ENCODE assay signal across 8 cellular contexts in genomic region chr3:143000525-143000924, GRCh38. TPM values are rescaled to one million over a fixed set of nuclear protein-coding genes. Genes with fewer than 3 reads are reported as not detected.
DNase-seq lines count a peak whose midpoint lies in the region; ATAC-seq, FAIRE-seq and TF ChIP-seq lines count a peak whose summit lies in the region.

No MANE protein-coding gene starts in this region.

- no peak for DNase-seq in BJ (ENCODE audit: low read depth)
- DNase-seq in brain microvascular endothelial cell: peak; percentile 31
- peak; percentile 25 for DNase-seq in HepG2 (ENCODE audit: low spot score)
- peak; percentile 20 for DNase-seq in transverse colon
- DNase-seq in DMS114 treated with DMSO at 0.1 percent for 48 hours (lab: John Stamatoyannopoulos, UW; ENCODE audit: unreplicated experiment): no peak

- in situ Hi-C loops in brain microvascular endothelial cell (cut with HindIII; ENCODE audit: low pct_ligation_motif_present, low sequenced_read_pairs) (loop anchor here (25.0 kb wide), 1 partner anchor 413 kb away; the partner anchor contains the start of genes ATR and PLS1), HepG2 (cut with HindIII; ENCODE audit: extremely low pct_ligation_motif_present, low pct_unique_long_range_greater_than_20kb) (no loop called here), transverse colon (cut with MboI; ENCODE audit: low pct_ligation_motif_present in 1 of 4, low pct_unique_long_range_greater_than_20kb in 1 of 4, low sequenced_read_pairs in 3 of 4) (no loop called here)

- TF ChIP-seq CTCF in BJ (IDR thresholded peaks at IDR 0.05; ENCODE audit: insufficient read depth, low read depth, low read length) (no peak), KMS-11 (conservative IDR thresholded peaks at IDR 0.05; ENCODE audit: low read depth, low read length) (no peak), brain microvascular endothelial cell (IDR thresholded peaks at IDR 0.05; ENCODE audit: low read depth, low read length, missing control alignments) (no peak), HepG2 (CRISPR knock-in tag; IDR thresholded peaks at IDR 0.05) (no peak), transverse colon (IDR thresholded peaks at IDR 0.05) (no peak)

- H4K20me1 ChIP-seq in KMS-11 (ENCODE audit: insufficient read depth): peaks cover 10% of the 10 kb centered on the region; the same call in 1 of the 2 replicates
- peaks cover 29% of the 10 kb centered on the region for H4K20me1 ChIP-seq in HepG2 (ENCODE audit: insufficient read depth, low read length)

- H3K36me3 ChIP-seq in BJ (ENCODE audit: control insufficient read depth, insufficient read depth, low read length): no peaks in the 10 kb centered on the region
- no peaks in the 10 kb centered on the region for H3K36me3 ChIP-seq in KMS-11 (ENCODE audit: insufficient read depth)
- no peaks in the 10 kb centered on the region for H3K36me3 ChIP-seq in brain microvascular endothelial cell (replicated peaks)
- no peaks in the 10 kb centered on the region for H3K36me3 ChIP-seq in HepG2 (replicated peaks in 1 of 2; ENCODE audit: control insufficient read depth in 1 of 2, insufficient read depth in 2 of 2, low read length in 2 of 2)
- H3K36me3 ChIP-seq in transverse colon: no peaks in the 10 kb centered on the region

- CTCF ChIA-PET in BJ (lab: Yijun Ruan, JAX): interaction anchor here (0.7 to 1.7 kb wide), 5 partner anchors 13 to 421 kb away, joined by 3 to 8 read pairs (median 5); no protein-coding TSS in a partner anchor
- CTCF ChIA-PET in HepG2 (lab: Yijun Ruan, JAX; ENCODE audit: low intra/inter-chr PET ratio, low total read pairs): no interaction called here

- intact Hi-C loops in HepG2 (cut with micrococcal nuclease; ENCODE audit: unreplicated experiment) (loop anchor here (2.0 to 5.0 kb wide), 2 partner anchors 278 to 414 kb away; partner anchors contain the start of gene TRPC1), transverse colon (cut with DNase I; ENCODE audit: low total_unique reads) (loop anchor here (10.0 kb wide), 1 partner anchor 426 kb away; the partner anchor contains the start of gene ATR)

- H3K79me2 ChIP-seq in KMS-11 (ENCODE audit: insufficient read depth, low read depth) (peaks cover 41% of the 10 kb centered on the region), HepG2 (ENCODE audit: insufficient read depth, low read length) (peaks cover 50% of the 10 kb centered on the region)

- H3K27me3 ChIP-seq in BJ (ENCODE audit: control insufficient read depth, insufficient read depth, low read length): no peaks in the 10 kb centered on the region
- no peaks in the 10 kb centered on the region for H3K27me3 ChIP-seq in KMS-11 (ENCODE audit: insufficient read depth, low read depth)
- no peaks in the 10 kb centered on the region for H3K27me3 ChIP-seq in brain microvascular endothelial cell (replicated peaks)
- H3K27me3 ChIP-seq in HepG2 (ENCODE audit: control insufficient read depth in 1 of 2, insufficient read depth in 2 of 2, low read length in 2 of 2): no peaks in the 10 kb centered on the region; a peak in 1 of 5 replicates
- no peaks in the 10 kb centered on the region for H3K27me3 ChIP-seq in transverse colon

- TF ChIP-seq POLR2A in HepG2 (IDR thresholded peaks at IDR 0.05; ENCODE audit: insufficient read depth in 1 of 2, low read depth in 2 of 2, low read length in 2 of 2): no peak
- TF ChIP-seq POLR2A in transverse colon (IDR thresholded peaks at IDR 0.05): no peak

- POLR2A ChIA-PET in BJ (lab: Charles Lee): interaction anchor here (0.6 kb wide), 2 partner anchors 422 to 1597 kb away, joined by 4 to 16 read pairs; partner anchors contain the start of gene ATR
- POLR2A ChIA-PET in HepG2 (lab: Yijun Ruan, JAX): interaction anchor here (0.7 to 2.6 kb wide), 14 partner anchors 8 to 422 kb away, joined by 3 to 17 read pairs (median 4); partner anchors contain the start of gene ATR

- H3K4me3 ChIP-seq in BJ (ENCODE audit: low read depth, low read length) (peak overlapping the region; percentile 64), KMS-11 (IDR thresholded peaks at IDR 0.05; ENCODE audit: insufficient read depth, low read depth, low read length) (peak overlapping the region; percentile 86), brain microvascular endothelial cell (ENCODE audit: low read depth, low read length) (peak overlapping the region; percentile 98), HepG2 (replicated peaks in 1 of 3; ENCODE audit: insufficient read depth in 1 of 3, low read depth in 2 of 3, low read length in 3 of 3) (peak overlapping the region; percentile 87 to 92 (median 90)), transverse colon (peak overlapping the region; percentile 48 to 97 (median 84))

- no peak for FAIRE-seq in HepG2 (lab: Jason Lieb, UNC)

- TF ChIP-seq EP300 in HepG2 (IDR thresholded peaks at IDR 0.05; ENCODE audit: low read depth in 2 of 2, low read length in 2 of 2): no peak
- no peak for TF ChIP-seq EP300 in HepG2 (CRISPR knock-in tag; IDR thresholded peaks at IDR 0.05; ENCODE audit: borderline replicate concordance)
- TF ChIP-seq EP300 in transverse colon (IDR thresholded peaks at IDR 0.05; ENCODE audit: low read depth): no peak

- H3K9ac ChIP-seq in KMS-11 (peak overlapping the region; percentile 97), HepG2 (ENCODE audit: insufficient read depth, low read depth, low read length) (peak overlapping the region; percentile 94)

- no TSS peak for BruUV-seq in HepG2 (replicated peaks; lab: Mats Ljungman, UMichigan)

- H3K9me3 ChIP-seq in HepG2 (ENCODE audit: low read length): no peaks in the 10 kb centered on the region
- no peaks in the 10 kb centered on the region for H3K9me3 ChIP-seq in transverse colon

- peak overlapping the region; percentile 88 for H3K4me2 ChIP-seq in KMS-11
- H3K4me2 ChIP-seq in HepG2 (ENCODE audit: low read depth, low read length): peak overlapping the region; percentile 92

- peak overlapping the region; percentile 81 for H2AFZ ChIP-seq in KMS-11 (ENCODE audit: low read depth)
- peak overlapping the region; percentile 55 for H2AFZ ChIP-seq in HepG2 (ENCODE audit: low read length)

- peaks cover 32% of the 10 kb centered on the region for H3K4me1 ChIP-seq in KMS-11 (ENCODE audit: low read depth, poor library complexity, severe bottlenecking)
- H3K4me1 ChIP-seq in HepG2 (ENCODE audit: insufficient read depth, low read length): peaks cover 59% of the 10 kb centered on the region
- peaks cover 13 to 44% (median 24%) of the 10 kb centered on the region in 4 donors for H3K4me1 ChIP-seq in transverse colon

- WGBS in HepG2 (ENCODE audit: low lambda C conversion rate): under 1% methylated on average over 10 of the region's 10 CpGs
- WGBS in transverse colon (ENCODE audit: low coverage in 1 of 2), 2 donors: 8 to 16% methylated on average over 2 to 10 of the region's 10 CpGs

- H3K27ac ChIP-seq in KMS-11: peak overlapping the region; percentile 89
- H3K27ac ChIP-seq in brain microvascular endothelial cell: peak overlapping the region; percentile 95
- peak overlapping the region; percentile 89 for H3K27ac ChIP-seq in HepG2 (ENCODE audit: extremely low read length, insufficient read depth, low read length)
- H3K27ac ChIP-seq in transverse colon: peak overlapping the region; percentile 91 to 94 (median 92)

- peak; percentile 14 for ATAC-seq in HepG2
- no peak for ATAC-seq in GM19463 (IDR thresholded peaks at IDR 0.05; ENCODE audit: unreplicated experiment)
- ATAC-seq in GM21367 (IDR thresholded peaks at IDR 0.05; ENCODE audit: unreplicated experiment): no peak

- no peak for TF ChIP-seq RAD21 in HepG2 (CRISPR knock-in tag; IDR thresholded peaks at IDR 0.05)

RNA-seq across cellular contexts. Expression of gene U2SURP, which starts 0.8 kb away (rescaled TPM):
- polyA plus RNA-seq in BJ (2011; rRNA removed): 22.6 and 47.2 TPM in 2 replicates
- polyA minus RNA-seq in BJ (2011; rRNA and poly(A)+ RNA removed): 35.0 and 39.4 TPM in 2 replicates
- total RNA-seq in HepG2 (2016; rRNA removed; fragmentation: Illumina TruSeq; extraction: Trizol): 173 and 250 TPM in 2 replicates
- total RNA-seq in HepG2 (2016; cell fraction: cytosol; rRNA removed; fragmentation: Illumina TruSeq; extraction: Trizol; ENCODE audit: low read depth): 14.1 and 18.4 TPM in 2 replicates
- 173 and 234 TPM in 2 replicates for total RNA-seq in HepG2 (2016; cell fraction: insoluble cytoplasmic fraction; rRNA removed; fragmentation: Illumina TruSeq; extraction: Trizol)
- total RNA-seq in HepG2 (2016; cell fraction: membrane; rRNA removed; fragmentation: Illumina TruSeq; extraction: Trizol): 38.5 and 45.7 TPM in 2 replicates
- 249 and 251 TPM in 2 replicates for total RNA-seq in HepG2 (2016; cell fraction: nucleus; rRNA removed; fragmentation: Illumina TruSeq; extraction: Trizol)
- 41.3 and 55.9 TPM in 2 replicates for polyA plus RNA-seq in HepG2 (2011; rRNA removed)
- 8.6 and 12.8 TPM in 2 replicates for polyA plus RNA-seq in HepG2 (2011; cell fraction: cytosol; rRNA removed)
- 39.7 and 59.0 TPM in 2 replicates for polyA plus RNA-seq in HepG2 (2011; cell fraction: nucleus; rRNA removed)
- 63.0 and 109 TPM in 2 replicates for polyA plus RNA-seq in HepG2 (2012)
- polyA plus RNA-seq in HepG2 (2016; cell fraction: cytosol; fragmentation: Illumina TruSeq; extraction: Trizol; ENCODE audit: low read depth): 3.4 and 3.6 TPM in 2 replicates
- 156 and 157 TPM in 2 replicates for polyA plus RNA-seq in HepG2 (2016; cell fraction: insoluble cytoplasmic fraction; fragmentation: Illumina TruSeq; extraction: Trizol; ENCODE audit: low read depth)
- polyA plus RNA-seq in HepG2 (2016; cell fraction: membrane; fragmentation: Illumina TruSeq; extraction: Trizol; ENCODE audit: low read depth): 9.2 and 11.6 TPM in 2 replicates
- polyA plus RNA-seq in HepG2 (2016; cell fraction: nucleus; fragmentation: Illumina TruSeq; extraction: Trizol; ENCODE audit: insufficient read depth, low read depth): 227 and 232 TPM in 2 replicates
- polyA minus RNA-seq in HepG2 (2011; rRNA and poly(A)+ RNA removed; ENCODE audit: low replicate concordance): 58.3 and 119 TPM in 2 replicates
- 33.5 and 35.1 TPM in 2 replicates for polyA minus RNA-seq in HepG2 (2011; cell fraction: cytosol; rRNA and poly(A)+ RNA removed)
- 254 and 272 TPM in 2 replicates for polyA minus RNA-seq in HepG2 (2011; cell fraction: nucleus; rRNA and poly(A)+ RNA removed)
- total RNA-seq in transverse colon: 100 to 1,000 TPM in 1 of 4 donors, 10 to 100 TPM in 3; 36.7 to 180 (median 79.3) TPM

RNA-seq across cellular contexts. Expression of gene PAQR9, which starts 37.1 kb away (rescaled TPM):
- polyA plus RNA-seq in BJ (2011; rRNA removed) (not detected in 2 replicates), HepG2 (2011; rRNA removed) (3.7 and 8.4 TPM in 2 replicates)
- not detected in 2 replicates for polyA minus RNA-seq in BJ (2011; rRNA and poly(A)+ RNA removed)
- total RNA-seq in HepG2 (2016; rRNA removed; fragmentation: Illumina TruSeq; extraction: Trizol) (10.3 and 10.4 TPM in 2 replicates), transverse colon (not detected)
- 3.6 and 3.8 TPM in 2 replicates for total RNA-seq in HepG2 (2016; cell fraction: cytosol; rRNA removed; fragmentation: Illumina TruSeq; extraction: Trizol; ENCODE audit: low read depth)
- 10.3 and 10.5 TPM in 2 replicates for total RNA-seq in HepG2 (2016; cell fraction: insoluble cytoplasmic fraction; rRNA removed; fragmentation: Illumina TruSeq; extraction: Trizol)
- 12.0 and 13.5 TPM in 2 replicates for total RNA-seq in HepG2 (2016; cell fraction: membrane; rRNA removed; fragmentation: Illumina TruSeq; extraction: Trizol)
- total RNA-seq in HepG2 (2016; cell fraction: nucleus; rRNA removed; fragmentation: Illumina TruSeq; extraction: Trizol): 9.3 and 10.1 TPM in 2 replicates
- 4.9 and 6.5 TPM in 2 replicates for polyA plus RNA-seq in HepG2 (2011; cell fraction: cytosol; rRNA removed)
- 8.2 and 13.0 TPM in 2 replicates for polyA plus RNA-seq in HepG2 (2011; cell fraction: nucleus; rRNA removed)
- polyA plus RNA-seq in HepG2 (2012): 9.1 and 16.7 TPM in 2 replicates
- 4.6 and 5.9 TPM in 2 replicates for polyA plus RNA-seq in HepG2 (2016; cell fraction: cytosol; fragmentation: Illumina TruSeq; extraction: Trizol; ENCODE audit: low read depth)
- 13.7 and 14.1 TPM in 2 replicates for polyA plus RNA-seq in HepG2 (2016; cell fraction: insoluble cytoplasmic fraction; fragmentation: Illumina TruSeq; extraction: Trizol; ENCODE audit: low read depth)
- 12.2 and 13.8 TPM in 2 replicates for polyA plus RNA-seq in HepG2 (2016; cell fraction: membrane; fragmentation: Illumina TruSeq; extraction: Trizol; ENCODE audit: low read depth)
- polyA plus RNA-seq in HepG2 (2016; cell fraction: nucleus; fragmentation: Illumina TruSeq; extraction: Trizol; ENCODE audit: insufficient read depth, low read depth): 16.0 and 16.8 TPM in 2 replicates
- polyA minus RNA-seq in HepG2 (2011; rRNA and poly(A)+ RNA removed; ENCODE audit: low replicate concordance): 26.7 TPM in 1 of 2 replicates, not detected in the other
- 5.5 and 9.2 TPM in 2 replicates for polyA minus RNA-seq in HepG2 (2011; cell fraction: cytosol; rRNA and poly(A)+ RNA removed)
- polyA minus RNA-seq in HepG2 (2011; cell fraction: nucleus; rRNA and poly(A)+ RNA removed): 10.3 and 15.8 TPM in 2 replicates

Comparison
In these comparisons a context has a peak if more than half of its experiments do, and no peak if none do; other contexts are left out.
1. DNase-seq: peak in brain microvascular endothelial cell (single experiment), HepG2 (single experiment) and transverse colon (single experiment); none in BJ (single experiment) and DMS114 treated with DMSO at 0.1 percent for 48 hours (single experiment).
2. RNA of gene PAQR9, which starts 37.1 kb away (total RNA-seq): 3.6 to 13.5 TPM in HepG2; not detected in transverse colon; every median in the first group is over 4 times any median in the second.
3. Peak in every context shown above with its lines, with median percentiles within 50 percentile points of each other: H3K4me3 ChIP-seq and H3K27ac ChIP-seq.